ENCODE assay signal across 25 cellular contexts in the genomic region with DNA sequence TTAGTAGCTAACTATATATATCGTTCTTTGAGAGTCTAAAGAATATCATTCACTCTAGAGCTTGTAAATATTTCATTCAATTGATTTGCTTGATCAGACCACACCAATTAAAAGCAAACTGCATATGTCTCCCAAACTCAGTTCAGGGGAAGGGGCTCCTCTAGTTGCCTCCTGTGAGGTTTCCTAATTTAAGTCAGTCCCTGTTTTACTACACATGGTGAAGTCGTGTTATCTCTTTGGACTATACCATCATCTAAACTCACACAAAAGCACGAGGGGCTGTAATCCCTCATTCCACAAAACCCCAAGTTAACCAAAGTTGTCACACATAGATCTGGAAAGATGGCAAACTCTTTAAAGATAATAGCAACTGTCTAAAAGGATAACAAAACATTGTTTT. TPM values are rescaled to one million over a fixed set of nuclear protein-coding genes. Genes with fewer than 3 reads are reported as not detected.
"Had no signal": no experiment of that assay in that cellular context is flagged by ENCODE, and none has a peak within 500 bp of the region (broad histone marks: within the 10 kb centered on the region; RNA-seq: fewer than 3 reads in every experiment).

No MANE protein-coding gene starts in this region.

- H3K4me1 ChIP-seq: foreskin keratinocyte, left ventricle myocardium inferior, right atrium auricular region had no signal

- H3K4me3 Mint-ChIP-seq: activated naive CD4-positive, alpha-beta T cell treated with anti-CD3 and anti-CD28 coated beads for 36 hours; activated T-cell treated with anti-CD3 and anti-CD28 coated beads, Interleukin-2, amount 50 U/mL, for 4 hours; brain; memory B cell; naive B cell; neural crest cell; stimulated activated naive CD8-positive, alpha-beta T cell treated with anti-CD3 and anti-CD28 coated beads, Interleukin-15, amount 100 ng/mL, for 72 hours; T-helper 1 cell treated with Interleukin-12 subunit alpha and Interleukin-12 subunit beta and Interleukin-4 antibody, amounts not matched to agents 30 μg/mL and 1 μg/mL, for 36 hours had no signal

- ATAC-seq: activated T-cell treated with anti-CD3 and anti-CD28 coated beads, Interleukin-2, amount 50 U/mL, for 4 hours; mucosa of descending colon; stimulated activated naive CD8-positive, alpha-beta T cell treated with anti-CD3 and anti-CD28 coated beads, Interleukin-15, amount 100 ng/mL, for 72 hours had no signal

- H3K4me3 ChIP-seq: dorsolateral prefrontal cortex, left ventricle myocardium inferior, mucosa of descending colon, right atrium auricular region, skin epidermis had no signal

- H3K36me3 Mint-ChIP-seq: brain, memory B cell, naive B cell had no signal

- H3K9me3 ChIP-seq: left ventricle myocardium inferior, mucosa of descending colon, right atrium auricular region had no signal

- H3K9me3 Mint-ChIP-seq: activated naive CD4-positive, alpha-beta T cell treated with anti-CD3 and anti-CD28 coated beads for 36 hours; activated T-cell treated with anti-CD3 and anti-CD28 coated beads, Interleukin-2, amount 50 U/mL, for 4 hours; brain; memory B cell; naive B cell; neural crest cell; stimulated activated naive CD8-positive, alpha-beta T cell treated with anti-CD3 and anti-CD28 coated beads, Interleukin-15, amount 100 ng/mL, for 72 hours; T-helper 1 cell treated with Interleukin-12 subunit alpha and Interleukin-12 subunit beta and Interleukin-4 antibody, amounts not matched to agents 30 μg/mL and 1 μg/mL, for 36 hours had no signal

- DNase-seq: activated CD4-positive, alpha-beta T cell treated with anti-CD3 and anti-CD28 coated beads, Interleukin-2, amount 50 U/mL, for 1 hour; activated CD4-positive, CD25-positive, alpha-beta regulatory T cell treated with anti-CD3 and anti-CD28 coated beads, Interleukin-2, amount 50 U/mL, for 72 hours; activated CD8-positive, alpha-beta memory T cell treated with anti-CD3 and anti-CD28 coated beads, Interleukin-2, amount 50 U/mL, for 4 hours; activated naive CD4-positive, alpha-beta T cell treated with anti-CD3 and anti-CD28 coated beads for 36 hours; activated T-cell treated with anti-CD3 and anti-CD28 coated beads, Interleukin-2, amount 50 U/mL, for 4 hours; caudate nucleus; dorsolateral prefrontal cortex; foreskin keratinocyte; kidney; left ventricle myocardium inferior; mucosa of descending colon; naive B cell; stimulated activated naive CD8-positive, alpha-beta T cell treated with anti-CD3 and anti-CD28 coated beads, Interleukin-15, amount 100 ng/mL, for 72 hours; trophoblast cell had no signal

- FAIRE-seq: colon had no signal

- H3K4me1 Mint-ChIP-seq: memory B cell; naive B cell; stimulated activated naive CD8-positive, alpha-beta T cell treated with anti-CD3 and anti-CD28 coated beads, Interleukin-15, amount 100 ng/mL, for 72 hours had no signal

- H3K27ac Mint-ChIP-seq: activated naive CD4-positive, alpha-beta T cell treated with anti-CD3 and anti-CD28 coated beads for 36 hours; brain; memory B cell; naive B cell; progenitor cell of endocrine pancreas; stimulated activated naive CD8-positive, alpha-beta T cell treated with anti-CD3 and anti-CD28 coated beads, Interleukin-15, amount 100 ng/mL, for 72 hours; T-helper 1 cell treated with Interleukin-12 subunit alpha and Interleukin-12 subunit beta and Interleukin-4 antibody, amounts not matched to agents 30 μg/mL and 1 μg/mL, for 36 hours had no signal

- H3K27ac ChIP-seq: dorsolateral prefrontal cortex, foreskin keratinocyte, left ventricle myocardium inferior, right atrium auricular region, skin epidermis, VCaP had no signal

- H3K27me3 ChIP-seq: right atrium auricular region had no signal

- H3K36me3 ChIP-seq: left ventricle myocardium inferior, right atrium auricular region had no signal

RNA-seq across cellular contexts. Expression of gene NACA2, which starts 11.6 kb away (rescaled TPM):
- total RNA-seq: activated naive CD4-positive, alpha-beta T cell treated with anti-CD3 and anti-CD28 coated beads for 36 hours; activated T-cell treated with anti-CD3 and anti-CD28 coated beads, Interleukin-2, amount 50 U/mL, for 4 hours; foreskin keratinocyte; kidney; left ventricle myocardium inferior; mucosa of descending colon; neural crest cell; omental fat pad; progenitor cell of endocrine pancreas; right atrium auricular region; temporal lobe had no signal
- polyA plus RNA-seq: foreskin keratinocyte had no signal
